1 cellular context compared by ENCODE assay signal in genomic region chr2:69717902-69718301, GRCh38.
TF ChIP-seq lines count a peak whose summit lies in the region.

No MANE protein-coding gene starts in this region.

TF ChIP-seq in IMR-90, 13 proteins besides CTCF, POLR2A, EP300 and RAD21 (continued from another document):
- no peak for TF ChIP-seq ELK1 (IDR thresholded peaks at IDR 0.05; ENCODE audit: borderline replicate concordance, low read depth, low read length)
- TF ChIP-seq SMC3 (IDR thresholded peaks at IDR 0.05; ENCODE audit: low read depth, low read length) = no peak
- TF ChIP-seq RCOR1 (IDR thresholded peaks at IDR 0.05; ENCODE audit: insufficient replicate concordance, low read length) = no peak
- TF ChIP-seq MAZ (IDR thresholded peaks at IDR 0.05; ENCODE audit: borderline replicate concordance, low read depth, low read length) = no peak
- no peak for TF ChIP-seq RFX5 (IDR thresholded peaks at IDR 0.05; ENCODE audit: low read depth, low read length)
- TF ChIP-seq USF2 (IDR thresholded peaks at IDR 0.05; ENCODE audit: low read depth, low read length) = no peak
- TF ChIP-seq FOS (IDR thresholded peaks at IDR 0.05; ENCODE audit: low read depth, low read length) = no peak
